34 cellular contexts compared by ENCODE assay signal in genomic region chr4:183147983-183148382, GRCh38.
"Had no signal": no experiment of that assay in that cellular context is flagged by ENCODE, and none has a peak within 500 bp of the region (broad histone marks: within the 10 kb centered on the region; RNA-seq: fewer than 3 reads in every experiment).

No MANE protein-coding gene starts in this region.

- H3K9me3 ChIP-seq: ascending aorta had no signal

- DNase-seq: activated B cell treated with CpG ODN at 0.5 μM for 24 hours; activated CD4-positive, alpha-beta memory T cell treated with anti-CD3 and anti-CD28 coated beads for 36 hours; activated CD4-positive, alpha-beta T cell treated with anti-CD3 and anti-CD28 coated beads for 4 hours; activated CD4-positive, alpha-beta T cell treated with anti-CD3 and anti-CD28 coated beads, Interleukin-2, amount 50 U/mL, for 1 hour; activated CD4-positive, alpha-beta T cell treated with anti-CD3 and anti-CD28 coated beads, Interleukin-2, amount 50 U/mL, for 4 hours; activated CD4-positive, CD25-positive, alpha-beta regulatory T cell treated with anti-CD3 and anti-CD28 coated beads, Interleukin-2, amount 50 U/mL, for 72 hours; activated CD8-positive, alpha-beta memory T cell treated with anti-CD3 and anti-CD28 coated beads, Interleukin-2, amount 50 U/mL, for 4 hours; activated CD8-positive, alpha-beta T cell treated with anti-CD3 and anti-CD28 coated beads for 36 hours; activated effector memory CD4-positive, alpha-beta T cell treated with Interleukin-2 at 50 U/mL for 16 hours; activated gamma-delta T cell; activated naive CD4-positive, alpha-beta T cell treated with anti-CD3 and anti-CD28 coated beads, Interleukin-2, amount 10 ng/mL, durations not matched to agents 7 days and 5 days; activated naive CD4-positive, alpha-beta T cell treated with Interleukin-2 at 50 U/mL for 16 hours; activated naive CD8-positive, alpha-beta T cell treated with anti-CD3 and anti-CD28 coated beads, Interleukin-2, amount 10 ng/mL, durations not matched to agents 7 days and 5 days; activated naive CD8-positive, alpha-beta T cell treated with anti-CD3 and anti-CD28 coated beads, Interleukin-2, amount 50 U/mL, for 24 hours; activated T-cell treated with anti-CD3 and anti-CD28 coated beads for 4 hours; activated T-cell treated with anti-CD3 and anti-CD28 coated beads, Interleukin-2, amount 50 U/mL, for 1 hour; activated T-cell treated with anti-CD3 and anti-CD28 coated beads, Interleukin-2, amount 50 U/mL, for 4 hours; activated T-cell treated with anti-CD3 and anti-CD28 coated beads, Interleukin-2, amount 50 U/mL, for 72 hours; amygdala; anterior cingulate cortex; central memory CD4-positive, alpha-beta T cell; T-helper 2 cell; T-helper 9 cell had no signal

- H3K27me3 ChIP-seq: ascending aorta had no signal

- H3K9me3 Mint-ChIP-seq: activated B cell treated with CpG ODN at 0.5 μM for 24 hours; activated CD8-positive, alpha-beta T cell treated with anti-CD3 and anti-CD28 coated beads for 36 hours; activated naive CD4-positive, alpha-beta T cell treated with anti-CD3 and anti-CD28 coated beads, Interleukin-2, amount 10 ng/mL, durations not matched to agents 7 days and 5 days; activated naive CD4-positive, alpha-beta T cell treated with anti-CD3 and anti-CD28 coated beads, Interleukin-2, amount 50 U/mL, for 24 hours; activated naive CD8-positive, alpha-beta T cell treated with anti-CD3 and anti-CD28 coated beads, Interleukin-2, amount 10 ng/mL, durations not matched to agents 7 days and 5 days; activated naive CD8-positive, alpha-beta T cell treated with anti-CD3 and anti-CD28 coated beads, Interleukin-2, amount 50 U/mL, for 24 hours; activated T-cell treated with anti-CD3 and anti-CD28 coated beads, Interleukin-2, amount 50 U/mL, for 4 hours; activated T-cell treated with anti-CD3 and anti-CD28 coated beads, Interleukin-2, amount 50 U/mL, for 72 hours; activated T-helper 2 cell treated with anti-CD3 and anti-CD28 coated beads, Interferon-gamma antibody, Interleukin-2, Interleukin-4, amounts not matched to agents 10 μg/mL and 5 μg/mL and 100 μg/mL, durations not matched to agents 14 hours and 24 hours and 36 hours; T-helper 1 cell treated with Interleukin-12 subunit alpha and Interleukin-12 subunit beta and Interleukin-4 antibody, amounts not matched to agents 30 μg/mL and 1 μg/mL, for 36 hours; T-helper 2 cell treated with Interferon-gamma antibody and Interleukin-4, amounts not matched to agents 5 μg/mL and 100 μg/mL, for 36 hours had no signal

- ATAC-seq: activated CD8-positive, alpha-beta T cell treated with anti-CD3 and anti-CD28 coated beads for 36 hours; activated naive CD8-positive, alpha-beta T cell treated with anti-CD3 and anti-CD28 coated beads, Interleukin-2, amount 50 U/mL, for 24 hours; activated T-cell treated with anti-CD3 and anti-CD28 coated beads, Interleukin-2, amount 50 U/mL, for 4 hours; activated T-cell treated with anti-CD3 and anti-CD28 coated beads, Interleukin-2, amount 50 U/mL, for 72 hours had no signal

- H3K36me3 ChIP-seq: ascending aorta had no signal

- H3K4me3 ChIP-seq: ascending aorta, coronary artery had no signal

- FAIRE-seq: colon, TTC549 had no signal

- H3K27ac ChIP-seq: ascending aorta, coronary artery, VCaP had no signal

- H3K27me3 Mint-ChIP-seq: activated CD4-positive, alpha-beta memory T cell treated with anti-CD3 and anti-CD28 coated beads for 36 hours; activated CD8-positive, alpha-beta T cell treated with anti-CD3 and anti-CD28 coated beads for 36 hours; activated naive CD4-positive, alpha-beta T cell treated with anti-CD3 and anti-CD28 coated beads, Interleukin-2, amount 10 ng/mL, durations not matched to agents 7 days and 5 days; activated naive CD4-positive, alpha-beta T cell treated with anti-CD3 and anti-CD28 coated beads, Interleukin-2, amount 50 U/mL, for 24 hours; activated naive CD8-positive, alpha-beta T cell; brain had no signal

- H3K4me1 Mint-ChIP-seq: activated B cell treated with CpG ODN at 0.5 μM for 24 hours; activated naive CD4-positive, alpha-beta T cell treated with anti-CD3 and anti-CD28 coated beads, Interleukin-2, amount 10 ng/mL, durations not matched to agents 7 days and 5 days had no signal

- H3K4me3 Mint-ChIP-seq: activated B cell treated with CpG ODN at 0.5 μM for 24 hours; activated CD4-positive, alpha-beta memory T cell treated with anti-CD3 and anti-CD28 coated beads for 36 hours; activated CD8-positive, alpha-beta T cell treated with anti-CD3 and anti-CD28 coated beads for 36 hours; activated naive CD4-positive, alpha-beta T cell treated with anti-CD3 and anti-CD28 coated beads, Interleukin-2, amount 10 ng/mL, durations not matched to agents 7 days and 5 days; activated naive CD4-positive, alpha-beta T cell treated with anti-CD3 and anti-CD28 coated beads, Interleukin-2, amount 50 U/mL, for 24 hours; activated naive CD8-positive, alpha-beta T cell; activated naive CD8-positive, alpha-beta T cell treated with anti-CD3 and anti-CD28 coated beads, Interleukin-2, amount 10 ng/mL, durations not matched to agents 7 days and 5 days; activated naive CD8-positive, alpha-beta T cell treated with anti-CD3 and anti-CD28 coated beads, Interleukin-2, amount 50 U/mL, for 24 hours; activated T-cell treated with anti-CD3 and anti-CD28 coated beads, Interleukin-2, amount 50 U/mL, for 4 hours; activated T-cell treated with anti-CD3 and anti-CD28 coated beads, Interleukin-2, amount 50 U/mL, for 72 hours; T-helper 1 cell treated with Interleukin-12 subunit alpha and Interleukin-12 subunit beta and Interleukin-4 antibody, amounts not matched to agents 30 μg/mL and 1 μg/mL, for 36 hours; T-helper 2 cell treated with Interferon-gamma antibody and Interleukin-4, amounts not matched to agents 5 μg/mL and 100 μg/mL, for 36 hours had no signal

- H3K27ac Mint-ChIP-seq: activated B cell treated with CpG ODN at 0.5 μM for 24 hours; activated CD4-positive, alpha-beta memory T cell treated with anti-CD3 and anti-CD28 coated beads for 36 hours; activated CD8-positive, alpha-beta T cell treated with anti-CD3 and anti-CD28 coated beads for 36 hours; activated naive CD4-positive, alpha-beta T cell treated with anti-CD3 and anti-CD28 coated beads, Interleukin-2, amount 10 ng/mL, durations not matched to agents 7 days and 5 days; activated naive CD4-positive, alpha-beta T cell treated with anti-CD3 and anti-CD28 coated beads, Interleukin-2, amount 50 U/mL, for 24 hours; activated naive CD8-positive, alpha-beta T cell; activated naive CD8-positive, alpha-beta T cell treated with anti-CD3 and anti-CD28 coated beads, Interleukin-2, amount 10 ng/mL, durations not matched to agents 7 days and 5 days; activated naive CD8-positive, alpha-beta T cell treated with anti-CD3 and anti-CD28 coated beads, Interleukin-2, amount 50 U/mL, for 24 hours; activated T-cell treated with anti-CD3 and anti-CD28 coated beads, Interleukin-2, amount 50 U/mL, for 72 hours; activated T-helper 2 cell treated with anti-CD3 and anti-CD28 coated beads, Interferon-gamma antibody, Interleukin-2, Interleukin-4, amounts not matched to agents 10 μg/mL and 5 μg/mL and 100 μg/mL, durations not matched to agents 14 hours and 24 hours and 36 hours; T-helper 1 cell treated with Interleukin-12 subunit alpha and Interleukin-12 subunit beta and Interleukin-4 antibody, amounts not matched to agents 30 μg/mL and 1 μg/mL, for 36 hours; T-helper 2 cell treated with Interferon-gamma antibody and Interleukin-4, amounts not matched to agents 5 μg/mL and 100 μg/mL, for 36 hours had no signal

- H3K36me3 Mint-ChIP-seq: activated CD4-positive, alpha-beta memory T cell treated with anti-CD3 and anti-CD28 coated beads for 36 hours; activated naive CD4-positive, alpha-beta T cell treated with anti-CD3 and anti-CD28 coated beads, Interleukin-2, amount 10 ng/mL, durations not matched to agents 7 days and 5 days; activated naive CD8-positive, alpha-beta T cell; activated naive CD8-positive, alpha-beta T cell treated with anti-CD3 and anti-CD28 coated beads, Interleukin-2, amount 10 ng/mL, durations not matched to agents 7 days and 5 days; brain had no signal
